Comparison of ENCODE assay signal across 1 cellular context in genomic region chr1:200624679-200625335, GRCh38.
TF ChIP-seq lines count a peak whose summit lies in the region.

No MANE protein-coding gene starts in this region.

TF ChIP-seq in endothelial cell of umbilical vein, 7 proteins besides CTCF, POLR2A, EP300 and RAD21 (continued from another document):
- TF ChIP-seq POLR2AphosphoS5 (IDR thresholded peaks at IDR 0.05; ENCODE audit: insufficient read depth, low read depth, low read length) (no peak), FOS (IDR thresholded peaks at IDR 0.05; ENCODE audit: borderline replicate concordance, insufficient read depth, low read length) (no peak)
